In the genomic region with DNA sequence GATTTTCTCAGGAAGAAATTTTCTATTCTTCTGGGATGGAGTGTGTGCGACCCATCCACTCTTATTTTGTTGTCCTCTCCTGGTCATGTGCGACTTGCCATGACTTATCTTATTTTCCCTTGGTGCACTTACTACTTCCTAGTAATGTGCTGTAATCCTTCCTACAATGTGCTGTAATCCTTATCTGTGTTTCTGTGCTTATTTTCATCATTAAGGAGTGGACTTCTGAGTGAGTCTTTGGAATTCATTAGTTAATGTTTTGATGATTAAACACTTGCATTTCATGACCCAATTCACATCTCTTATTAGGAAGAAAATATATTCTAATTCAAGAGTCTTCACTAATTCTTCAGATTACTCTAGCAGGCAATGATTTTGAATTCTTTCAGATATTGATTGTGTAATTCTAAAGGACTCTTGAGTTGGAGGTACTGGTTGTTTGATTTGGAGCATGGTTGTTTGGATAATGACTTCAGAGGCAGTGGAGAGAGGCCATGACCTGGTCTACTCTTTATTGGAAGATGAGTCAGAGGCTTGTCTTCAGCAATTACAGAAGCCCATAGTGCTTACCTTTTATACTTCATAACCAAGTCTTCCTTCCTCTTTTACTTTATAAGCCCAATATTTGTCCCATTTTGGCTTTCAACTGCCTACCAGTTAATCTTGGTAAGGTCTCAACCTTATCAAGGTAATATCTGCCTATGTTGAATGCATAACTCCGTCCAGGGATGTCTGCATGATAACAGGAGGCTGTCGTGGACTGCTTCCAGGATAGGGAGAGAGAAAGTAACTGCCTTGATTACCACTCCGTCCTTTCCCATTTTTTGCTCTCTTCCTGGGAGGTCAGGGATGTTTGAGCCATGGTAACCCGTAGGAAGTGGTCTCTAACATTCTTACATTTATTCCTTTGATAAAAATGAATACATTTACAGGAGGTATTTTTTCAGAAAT, we compare ENCODE assay signal across 26 cellular contexts.
A peak's percentile ranks its signal among the peaks of the same experiment; 100 is the strongest.
DNase-seq lines count a peak whose midpoint lies in the region; ATAC-seq, FAIRE-seq and TF ChIP-seq lines count a peak whose summit lies in the region.
"Had no signal": no experiment of that assay in that cellular context is flagged by ENCODE, and none has a peak within 500 bp of the region (broad histone marks: within the 10 kb centered on the region; RNA-seq: fewer than 3 reads in every experiment).

No MANE protein-coding gene starts in this region.

- no peak for TF ChIP-seq POLR2A in breast epithelium (IDR thresholded peaks at IDR 0.05)

- intact Hi-C loops in MCF 10A (cut with micrococcal nuclease), result no loop called here
- intact Hi-C loops in breast epithelium (cut with DNase I; ENCODE audit: low total_unique reads), result no loop called here
- intact Hi-C loops in left colon (cut with DNase I, micrococcal nuclease), result no loop called here
- intact Hi-C loops in upper lobe of right lung (cut with DNase I), result no loop called here

- TF ChIP-seq CTCF in MCF 10A (IDR thresholded peaks at IDR 0.05; ENCODE audit: unreplicated experiment), result no peak
- no peak for TF ChIP-seq CTCF in breast epithelium (IDR thresholded peaks at IDR 0.05)
- TF ChIP-seq CTCF in upper lobe of right lung (IDR thresholded peaks at IDR 0.05), result no peak

- CTCF ChIA-PET in MCF 10A (lab: Yijun Ruan, JAX), result no interaction called here

- H3K36me3 ChIP-seq in breast epithelium (no peaks in the 10 kb centered on the region), upper lobe of right lung (no peaks in the 10 kb centered on the region)
- H3K36me3 ChIP-seq: heart right ventricle, upper lobe of left lung had no signal

- no peak overlapping the region for H3K27ac Mint-ChIP-seq in MCF 10A (ENCODE audit: low read depth, unreplicated experiment)
- H3K27ac Mint-ChIP-seq: activated CD4-positive, alpha-beta T cell treated with anti-CD3 and anti-CD28 coated beads, Interleukin-2, amount 10 ng/mL, durations not matched to agents 24 days and 14 days; activated naive CD8-positive, alpha-beta T cell; naive B cell; stimulated activated naive CD8-positive, alpha-beta T cell treated with anti-CD3 and anti-CD28 coated beads, Interleukin-15, amount 100 ng/mL, for 72 hours; T-helper 17 cell had no signal

- peak; percentile 23 for FAIRE-seq in RCC 7860 (lab: Jason Lieb, UNC)
- FAIRE-seq: A204.1, astrocyte, H1 had no signal

- DNase-seq in MCF 10A (ENCODE audit: unreplicated experiment) (peak; percentile 80), breast epithelium (ENCODE audit: low spot score in 2 of 2) (no peak), RCC 7860 (ENCODE audit: low spot score) (peak; percentile 33), left colon (no peak), upper lobe of right lung (no peak), NOMO-1 treated with DMSO at 0.1 percent for 48 hours (lab: John Stamatoyannopoulos, UW; ENCODE audit: unreplicated experiment) (no peak), cerebellum (ENCODE audit: low spot score) (no peak)
- no peak for DNase-seq in effector CD8-positive, alpha-beta T cell (lab: John Stamatoyannopoulos, UW)
- DNase-seq: activated CD4-positive, alpha-beta T cell treated with anti-CD3 and anti-CD28 coated beads, Interleukin-2, amount 10 ng/mL, durations not matched to agents 24 days and 14 days; cerebellar nuclear complex; COR-L47; erythroblast; foreskin fibroblast; heart right ventricle; naive B cell; NCI-H187 treated with DMSO at 0.1 percent for 48 hours; NCI-H345; nucleus accumbens; stimulated activated naive CD8-positive, alpha-beta T cell treated with anti-CD3 and anti-CD28 coated beads, Interleukin-15, amount 100 ng/mL, for 72 hours; T-helper 17 cell; upper lobe of left lung had no signal

- H3K4me1 ChIP-seq in breast epithelium (no peaks in the 10 kb centered on the region), upper lobe of right lung (no peaks in the 10 kb centered on the region)
- H3K4me1 ChIP-seq: heart right ventricle, upper lobe of left lung had no signal

- H3K4me1 Mint-ChIP-seq in MCF 10A (ENCODE audit: insufficient read depth, unreplicated experiment), result peaks cover 23% of the 10 kb centered on the region
- H3K4me1 Mint-ChIP-seq: activated CD4-positive, alpha-beta T cell treated with anti-CD3 and anti-CD28 coated beads, Interleukin-2, amount 10 ng/mL, durations not matched to agents 24 days and 14 days; naive B cell; stimulated activated naive CD8-positive, alpha-beta T cell treated with anti-CD3 and anti-CD28 coated beads, Interleukin-15, amount 100 ng/mL, for 72 hours; T-helper 17 cell had no signal

- no peaks in the 10 kb centered on the region for H3K27me3 ChIP-seq in breast epithelium
- H3K27me3 ChIP-seq in upper lobe of right lung, result no peaks in the 10 kb centered on the region
- H3K27me3 ChIP-seq: heart right ventricle, upper lobe of left lung had no signal

- H3K9me3 ChIP-seq in breast epithelium (no peaks in the 10 kb centered on the region), upper lobe of right lung (no peaks in the 10 kb centered on the region)
- H3K9me3 ChIP-seq: upper lobe of left lung had no signal

- POLR2A ChIA-PET in MCF 10A (lab: Yijun Ruan, JAX), result no interaction called here

- H3K4me3 ChIP-seq in breast epithelium (no peak overlapping the region), upper lobe of right lung (no peak overlapping the region)
- H3K4me3 ChIP-seq: heart right ventricle, upper lobe of left lung had no signal

- H3K27me3 Mint-ChIP-seq in MCF 10A (ENCODE audit: insufficient read depth, unreplicated experiment), result no peaks in the 10 kb centered on the region
- H3K27me3 Mint-ChIP-seq: activated naive CD8-positive, alpha-beta T cell; stimulated activated naive CD8-positive, alpha-beta T cell treated with anti-CD3 and anti-CD28 coated beads, Interleukin-15, amount 100 ng/mL, for 72 hours; T-helper 17 cell had no signal

- H3K4me3 Mint-ChIP-seq in MCF 10A (ENCODE audit: unreplicated experiment), result no peak overlapping the region
- H3K4me3 Mint-ChIP-seq: activated CD4-positive, alpha-beta T cell treated with anti-CD3 and anti-CD28 coated beads, Interleukin-2, amount 10 ng/mL, durations not matched to agents 24 days and 14 days; activated naive CD8-positive, alpha-beta T cell; naive B cell; stimulated activated naive CD8-positive, alpha-beta T cell treated with anti-CD3 and anti-CD28 coated beads, Interleukin-15, amount 100 ng/mL, for 72 hours; T-helper 17 cell had no signal

- H3K36me3 Mint-ChIP-seq in MCF 10A (ENCODE audit: insufficient read depth, unreplicated experiment), result peaks cover 2% of the 10 kb centered on the region
- H3K36me3 Mint-ChIP-seq: activated naive CD8-positive, alpha-beta T cell; naive B cell had no signal

- H3K9me3 Mint-ChIP-seq in MCF 10A (ENCODE audit: unreplicated experiment), result peaks cover under 1% of the 10 kb centered on the region
- H3K9me3 Mint-ChIP-seq: activated CD4-positive, alpha-beta T cell treated with anti-CD3 and anti-CD28 coated beads, Interleukin-2, amount 10 ng/mL, durations not matched to agents 24 days and 14 days had no signal

- H3K27ac ChIP-seq in breast epithelium, result no peak overlapping the region
- H3K27ac ChIP-seq in upper lobe of right lung, result no peak overlapping the region
- H3K27ac ChIP-seq: heart right ventricle, HL-60, upper lobe of left lung had no signal

- BruUV-seq in MCF 10A (replicated peaks; lab: Mats Ljungman, UMichigan), result no TSS peak

- ATAC-seq in left colon, result peak; percentile 88
- ATAC-seq in upper lobe of right lung, result peak; percentile 71
- ATAC-seq: heart right ventricle; stimulated activated naive CD8-positive, alpha-beta T cell treated with anti-CD3 and anti-CD28 coated beads, Interleukin-15, amount 100 ng/mL, for 72 hours; T-helper 17 cell had no signal

Comparison
In these comparisons a context has a peak if more than half of its experiments do, and no peak if none do; other contexts are left out.
1. DNase-seq: peak in MCF 10A (single experiment) and RCC 7860 (single experiment); none in breast epithelium (0 of 2), left colon (0 of 2), upper lobe of right lung (single experiment), NOMO-1 treated with DMSO at 0.1 percent for 48 hours (single experiment), effector CD8-positive, alpha-beta T cell (single experiment) and cerebellum (single experiment).